20 cellular contexts compared by ENCODE assay signal in the genomic region with DNA sequence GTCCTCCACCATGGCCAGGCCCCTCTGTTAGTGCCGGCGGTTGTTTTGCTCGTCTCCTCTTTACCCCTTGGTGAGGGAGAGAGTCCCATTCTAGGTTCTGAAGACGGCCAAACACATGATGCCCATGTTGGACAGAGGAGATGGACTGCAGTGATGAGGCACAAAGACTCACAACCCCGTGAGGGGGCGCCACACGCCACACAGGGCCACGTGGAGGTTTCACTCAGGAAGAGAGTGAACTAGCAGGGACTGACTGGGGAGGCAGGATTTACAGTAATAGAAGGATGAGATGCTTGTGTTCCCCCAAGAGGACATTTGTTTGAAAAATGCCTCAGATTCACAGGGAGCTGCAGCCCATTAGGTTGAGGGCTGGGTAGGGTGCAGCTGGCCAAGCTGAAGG.
"Had no signal": no experiment of that assay in that cellular context is flagged by ENCODE, and none has a peak within 500 bp of the region (broad histone marks: within the 10 kb centered on the region; RNA-seq: fewer than 3 reads in every experiment).

No MANE protein-coding gene starts in this region.

- H2AFZ ChIP-seq: hepatocyte had no signal

- H3K27ac ChIP-seq: epithelial cell of prostate, gastrocnemius medialis, hepatocyte, thoracic aorta had no signal

- H3K4me3 ChIP-seq: gastrocnemius medialis, hepatocyte, thoracic aorta had no signal

- H3K9me3 ChIP-seq: gastrocnemius medialis, thoracic aorta had no signal

- DNase-seq: activated CD4-positive, alpha-beta T cell treated with anti-CD3 and anti-CD28 coated beads for 4 hours; activated CD4-positive, alpha-beta T cell treated with anti-CD3 and anti-CD28 coated beads, Interleukin-2, amount 50 U/mL, for 48 hours; activated CD8-positive, alpha-beta memory T cell treated with anti-CD3 and anti-CD28 coated beads for 24 hours; activated effector memory CD4-positive, alpha-beta T cell treated with Interleukin-2 at 50 U/mL for 16 hours; activated naive CD4-positive, alpha-beta T cell treated with Interleukin-2 at 50 U/mL for 16 hours; anterior cingulate cortex; dermis blood vessel endothelial cell; effector CD4-positive, alpha-beta T cell; gastrocnemius medialis; glutamatergic neuron; midbrain; naive thymus-derived CD4-positive, alpha-beta T cell; occipital lobe; right cardiac atrium; stimulated activated naive CD8-positive, alpha-beta T cell treated with anti-CD3 and anti-CD28 coated beads, Interleukin-15, Interleukin-2, amounts not matched to agents 100 U/mL and 50 U/mL, for 24 hours; T-helper 1 cell; trophoblast cell had no signal

- H3K36me3 ChIP-seq: gastrocnemius medialis, thoracic aorta had no signal

- H3K4me2 ChIP-seq: hepatocyte had no signal

- H3K4me1 ChIP-seq: gastrocnemius medialis had no signal

- ATAC-seq: gastrocnemius medialis; naive thymus-derived CD4-positive, alpha-beta T cell; right cardiac atrium; stimulated activated naive CD8-positive, alpha-beta T cell treated with anti-CD3 and anti-CD28 coated beads, Interleukin-15, Interleukin-2, amounts not matched to agents 100 U/mL and 50 U/mL, for 24 hours had no signal

- H3K27me3 ChIP-seq: gastrocnemius medialis, hepatocyte had no signal
